Comparison of ENCODE assay signal across 11 cellular contexts in the genomic region with DNA sequence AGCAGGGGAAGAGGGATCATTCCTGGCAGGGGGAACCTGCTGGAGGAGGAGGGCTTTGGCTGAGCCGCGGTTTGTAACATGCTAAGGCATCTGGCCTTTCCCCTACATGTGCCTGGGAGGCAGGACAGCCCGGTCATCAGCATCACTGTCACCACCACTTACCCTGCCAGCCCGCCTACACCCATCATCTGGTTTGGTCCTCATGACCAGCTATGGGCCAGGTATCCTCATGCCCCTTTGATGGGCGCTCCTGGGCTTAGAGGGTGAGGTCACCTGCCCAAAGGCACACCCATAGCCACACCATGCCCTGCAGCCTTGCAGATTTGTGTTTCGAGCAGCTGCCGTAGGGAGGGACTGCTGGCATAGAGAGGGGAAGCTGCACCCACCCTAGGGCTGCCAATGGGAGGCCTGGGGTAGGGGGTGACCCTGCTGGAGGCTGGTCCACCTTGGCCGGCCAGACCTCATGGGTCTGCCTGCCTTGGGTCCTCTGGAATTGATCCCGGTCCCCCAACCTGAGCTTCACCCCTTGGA. TPM values are rescaled to one million over a fixed set of nuclear protein-coding genes. Genes with fewer than 3 reads are reported as not detected.
DNase-seq lines count a peak whose midpoint lies in the region; ATAC-seq and TF ChIP-seq lines count a peak whose summit lies in the region.
"Had no signal": no experiment of that assay in that cellular context is flagged by ENCODE, and none has a peak within 500 bp of the region (broad histone marks: within the 10 kb centered on the region; RNA-seq: fewer than 3 reads in every experiment).

No MANE protein-coding gene starts in this region.

- H3F3A ChIP-seq in SK-N-SH (replicated peaks; ENCODE audit: insufficient read depth): no peaks in the 10 kb centered on the region

- no peak for TF ChIP-seq RAD21 in SK-N-SH (IDR thresholded peaks at IDR 0.05; ENCODE audit: low read length)

- TF ChIP-seq EP300 in SK-N-SH (IDR thresholded peaks at IDR 0.05; ENCODE audit: borderline replicate concordance in 1 of 2, low read depth in 1 of 2, low read length in 1 of 2) (no peak), upper lobe of left lung (IDR thresholded peaks at IDR 0.05) (no peak)

- peaks cover 28 to 53% of the 10 kb centered on the region in 2 experiments; a peak in 3 of 4 replicates for H3K4me1 ChIP-seq in SK-N-SH (ENCODE audit: control insufficient read depth in 1 of 2, insufficient read depth in 2 of 2, low read depth in 1 of 2, low read length in 1 of 2)
- H3K4me1 ChIP-seq in right lobe of liver: peaks cover 0 to 48% (median 23%) of the 10 kb centered on the region in 4 donors
- peaks cover 19 to 52% (median 30%) of the 10 kb centered on the region in 4 donors for H3K4me1 ChIP-seq in upper lobe of left lung

- H3K4me3 ChIP-seq in SK-N-SH (ENCODE audit: low read depth in 2 of 2, low read length in 1 of 2) (no peak overlapping the region), choroid plexus epithelial cell (ENCODE audit: low read depth, low read length) (peak overlapping the region; percentile 41), right lobe of liver (peak overlapping the region in 2 of 3 donors; percentile 38), upper lobe of left lung (peak overlapping the region in 3 of 4 donors; percentile 28 to 49 (median 43))

- no peaks in the 10 kb centered on the region for H4K20me1 ChIP-seq in SK-N-SH (ENCODE audit: insufficient read depth)

- H3K36me3 ChIP-seq in SK-N-SH (replicated peaks in 1 of 2; ENCODE audit: control insufficient read depth in 1 of 2, insufficient read depth in 2 of 2, low read length in 1 of 2): no peaks in the 10 kb centered on the region
- H3K36me3 ChIP-seq in right lobe of liver: no peaks in the 10 kb centered on the region
- H3K36me3 ChIP-seq in upper lobe of left lung: peaks cover 0 to 3% (median 0%) of the 10 kb centered on the region in 4 donors

- H3K27ac ChIP-seq in SK-N-SH (ENCODE audit: low read depth in 2 of 2, low read length in 1 of 2) (peak overlapping the region in 1 of 2 experiments; percentile 47; a peak in 1 of 4 replicates), right lobe of liver (peak overlapping the region; percentile 54 to 94 (median 88)), upper lobe of left lung (peak overlapping the region; percentile 58 to 84 (median 74))

- DNase-seq in SK-N-SH (peak; percentile 63), choroid plexus epithelial cell (ENCODE audit: low read depth) (no peak), right lobe of liver (no peak), upper lobe of left lung (no peak), NCI-H1092 treated with DMSO at 0.1 percent for 48 hours (lab: John Stamatoyannopoulos, UW) (no peak), NCI-H748 (lab: John Stamatoyannopoulos, UW; ENCODE audit: unreplicated experiment) (no peak), sciatic nerve (ENCODE audit: low spot score) (no peak)
- DNase-seq: effector CD4-positive, alpha-beta T cell had no signal

- WGBS in SK-N-SH (ENCODE audit: low lambda C conversion rate): 83% methylated on average over 3 of the region's 9 CpGs
- 40% methylated on average over 1 of the region's 9 CpGs for WGBS in right lobe of liver (ENCODE audit: insufficient coverage, low coverage, low lambda C conversion rate, missing lambda C conversion rate)
- 55% methylated on average over 5 of the region's 9 CpGs; no CpG with 5 or more reads in 1 of the 2 donors for WGBS in upper lobe of left lung, 2 donors

- no peak overlapping the region for H2AFZ ChIP-seq in SK-N-SH (ENCODE audit: low read depth)

- POLR2A ChIA-PET in SK-N-SH (lab: Yijun Ruan, JAX): interaction anchor here (1.4 kb wide), 1 partner anchor 12 kb away, joined by 3 read pairs; no protein-coding TSS in a partner anchor

- H3K79me2 ChIP-seq in SK-N-SH (ENCODE audit: insufficient read depth): no peaks in the 10 kb centered on the region

- CTCF ChIA-PET in SK-N-SH (lab: Yijun Ruan, JAX): interaction anchor here (1.2 to 4.6 kb wide), 5 partner anchors 9 to 91 kb away, joined by 3 to 26 read pairs (median 4); no protein-coding TSS in a partner anchor

- TF ChIP-seq POLR2A in right lobe of liver (IDR thresholded peaks at IDR 0.05): no peak
- TF ChIP-seq POLR2A in upper lobe of left lung (IDR thresholded peaks at IDR 0.05): no peak

- no peaks in the 10 kb centered on the region for H3K9me2 ChIP-seq in SK-N-SH

- intact Hi-C loops in right lobe of liver (cut with DNase I) (no loop called here), sciatic nerve (cut with DNase I) (no loop called here)

- TF ChIP-seq CTCF in SK-N-SH (IDR thresholded peaks at IDR 0.05) (no peak), choroid plexus epithelial cell (conservative IDR thresholded peaks at IDR 0.05; ENCODE audit: low read depth, low read length) (no peak), right lobe of liver (IDR thresholded peaks at IDR 0.05) (no peak), upper lobe of left lung (IDR thresholded peaks at IDR 0.05) (no peak)

- no peak overlapping the region for H3K4me2 ChIP-seq in SK-N-SH

- H3K9ac ChIP-seq in SK-N-SH: no peak overlapping the region

- H3K9me3 ChIP-seq in SK-N-SH (no peaks in the 10 kb centered on the region), right lobe of liver (no peaks in the 10 kb centered on the region), upper lobe of left lung (no peaks in the 10 kb centered on the region)

- ATAC-seq in SK-N-SH treated with all-trans-retinoic acid at 6 μM for 48 hours (no peak), right lobe of liver (peak in 2 of 4 donors; percentile 8 to 12), upper lobe of left lung (ENCODE audit: low FRiP score in 2 of 2) (no peak), sciatic nerve (no peak)

- H3K27me3 ChIP-seq in SK-N-SH (ENCODE audit: insufficient read depth): no peaks in the 10 kb centered on the region
- no peaks in the 10 kb centered on the region for H3K27me3 ChIP-seq in right lobe of liver
- peaks cover 0 to 20% (median 10%) of the 10 kb centered on the region in 4 donors for H3K27me3 ChIP-seq in upper lobe of left lung

TF ChIP-seq in SK-N-SH, 30 proteins besides CTCF, POLR2A, EP300 and RAD21 (continues in another document):
- TF ChIP-seq CHD2 (IDR thresholded peaks at IDR 0.05; ENCODE audit: low read length, partially characterized antibody) (no peak), FOXM1 (IDR thresholded peaks at IDR 0.05; ENCODE audit: low read depth) (no peak), TEAD4 (IDR thresholded peaks at IDR 0.05; ENCODE audit: borderline replicate concordance, insufficient read depth) (no peak), NRF1 (IDR thresholded peaks at IDR 0.05; ENCODE audit: low read depth, low read length) (no peak), GABPA (IDR thresholded peaks at IDR 0.05; ENCODE audit: low read depth) (no peak), SIN3A (IDR thresholded peaks at IDR 0.05; ENCODE audit: borderline replicate concordance, low read depth, low read length) (no peak), SMC3 (IDR thresholded peaks at IDR 0.05; ENCODE audit: low read depth, low read length) (no peak), RCOR1 (IDR thresholded peaks at IDR 0.05; ENCODE audit: low read length) (no peak), RXRA (IDR thresholded peaks at IDR 0.05; ENCODE audit: borderline replicate concordance, low read depth) (no peak)

TF ChIP-seq in SK-N-SH treated with all-trans-retinoic acid at 6 μM for 48 hours, 23 proteins besides CTCF, POLR2A, EP300 and RAD21 (continues in another document):
- TF ChIP-seq GLIS3 (CRISPR knock-in tag; IDR thresholded peaks at IDR 0.05): no peak
- TF ChIP-seq, protein P1, sequence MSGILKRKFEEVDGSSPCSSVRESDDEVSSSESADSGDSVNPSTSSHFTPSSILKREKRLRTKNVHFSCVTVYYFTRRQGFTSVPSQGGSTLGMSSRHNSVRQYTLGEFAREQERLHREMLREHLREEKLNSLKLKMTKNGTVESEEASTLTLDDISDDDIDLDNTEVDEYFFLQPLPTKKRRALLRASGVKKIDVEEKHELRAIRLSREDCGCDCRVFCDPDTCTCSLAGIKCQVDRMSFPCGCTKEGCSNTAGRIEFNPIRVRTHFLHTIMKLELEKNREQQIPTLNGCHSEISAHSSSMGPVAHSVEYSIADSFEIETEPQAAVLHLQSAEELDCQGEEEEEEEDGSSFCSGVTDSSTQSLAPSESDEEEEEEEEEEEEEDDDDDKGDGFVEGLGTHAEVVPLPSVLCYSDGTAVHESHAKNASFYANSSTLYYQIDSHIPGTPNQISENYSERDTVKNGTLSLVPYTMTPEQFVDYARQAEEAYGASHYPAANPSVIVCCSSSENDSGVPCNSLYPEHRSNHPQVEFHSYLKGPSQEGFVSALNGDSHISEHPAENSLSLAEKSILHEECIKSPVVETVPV (CRISPR knock-in tag; IDR thresholded peaks at IDR 0.05): no peak
- TF ChIP-seq SNAI2 (CRISPR knock-in tag; IDR thresholded peaks at IDR 0.05): no peak
- TF ChIP-seq TOX (CRISPR knock-in tag; IDR thresholded peaks at IDR 0.05; ENCODE audit: borderline replicate concordance): no peak
- no peak for TF ChIP-seq ZFP3 (CRISPR knock-in tag; IDR thresholded peaks at IDR 0.05)
- no peak for TF ChIP-seq ZNF565 (CRISPR knock-in tag; conservative IDR thresholded peaks at IDR 0.05; ENCODE audit: low read depth)
- no peak for TF ChIP-seq ZNF70 (CRISPR knock-in tag; IDR thresholded peaks at IDR 0.05)

RNA-seq across cellular contexts. Expression of a gene that starts 2.6 kb away (rescaled TPM):
- 0.18 and 0.19 TPM in 2 replicates for polyA plus RNA-seq in SK-N-SH (2012; rRNA removed)
- polyA plus RNA-seq in SK-N-SH (2012; cell fraction: cytosol; rRNA removed): 0.08 and 0.12 TPM in 2 replicates
- polyA plus RNA-seq in SK-N-SH (2012; cell fraction: nucleus; rRNA removed): 0.21 and 0.39 TPM in 2 replicates
- total RNA-seq in right lobe of liver: 1 to 10 TPM; 1.6 to 3.4 (median 2.0) TPM
- 10 to 100 TPM in 3 of 6 donors, 1 to 10 TPM in 3; 3.0 to 16.2 (median 10.7) TPM for total RNA-seq in upper lobe of left lung
- total RNA-seq in sciatic nerve: 39.5 TPM
- total RNA-seq: activated CD8-positive, alpha-beta memory T cell treated with anti-CD3 and anti-CD28 coated beads for 36 hours had no signal

RNA-seq across cellular contexts. Expression of a gene that starts 29.6 kb away (rescaled TPM):
- not detected in 2 replicates for polyA plus RNA-seq in SK-N-SH (2012; rRNA removed)
- polyA plus RNA-seq in SK-N-SH (2012; cell fraction: cytosol; rRNA removed): not detected in 2 replicates
- polyA plus RNA-seq in SK-N-SH (2012; cell fraction: nucleus; rRNA removed): not detected in 2 replicates
- total RNA-seq in right lobe of liver (not detected), upper lobe of left lung (not detected), sciatic nerve (not detected)
- total RNA-seq: A673; activated CD8-positive, alpha-beta memory T cell treated with anti-CD3 and anti-CD28 coated beads for 36 hours had no signal

RNA-seq across cellular contexts. Expression of a gene that starts 38.3 kb away (rescaled TPM):
- polyA plus RNA-seq in SK-N-SH (2012; rRNA removed): 7.6 and 8.7 TPM in 2 replicates
- polyA plus RNA-seq in SK-N-SH (2012; cell fraction: cytosol; rRNA removed): 3.3 and 4.5 TPM in 2 replicates
- polyA plus RNA-seq in SK-N-SH (2012; cell fraction: nucleus; rRNA removed): 36.5 and 41.4 TPM in 2 replicates
- total RNA-seq in right lobe of liver (10 to 100 TPM; 10.7 to 27.2 (median 15.6) TPM), upper lobe of left lung (10 to 100 TPM; 12.5 to 61.8 (median 18.8) TPM), sciatic nerve (36.2 TPM)

Comparison
In these comparisons a context has a peak if more than half of its experiments do, and no peak if none do; other contexts are left out.
1. H3K4me3 ChIP-seq: peak in choroid plexus epithelial cell (single experiment), right lobe of liver (2 of 3) and upper lobe of left lung (3 of 4); none in SK-N-SH (0 of 2).